ENCODE assay signal across 1 cellular context in the genomic region with DNA sequence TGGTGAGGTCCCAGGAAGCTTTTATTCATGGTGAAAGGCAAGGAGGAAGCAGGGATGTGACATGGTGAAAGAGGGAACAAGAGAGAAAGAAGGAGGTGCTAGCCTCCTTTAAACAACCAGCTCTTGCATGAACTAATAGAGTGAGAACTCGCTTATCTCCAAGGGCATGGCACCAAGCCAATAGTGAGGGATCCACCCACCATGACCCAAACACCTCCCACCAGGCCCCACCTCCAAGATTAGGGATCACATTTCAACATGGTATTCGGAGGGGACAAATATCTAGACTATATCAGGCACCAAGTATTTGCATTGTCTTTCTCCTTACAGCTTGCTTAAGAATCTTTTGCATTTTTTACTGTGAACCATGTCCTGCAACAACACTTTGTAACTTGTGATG.
A peak's percentile ranks its signal among the peaks of the same experiment; 100 is the strongest.
TF ChIP-seq lines count a peak whose summit lies in the region.

No MANE protein-coding gene starts in this region.

TF ChIP-seq in HEK293, 187 proteins besides CTCF, POLR2A, EP300 and RAD21 (continued from another document):
- TF ChIP-seq, protein P1, sequence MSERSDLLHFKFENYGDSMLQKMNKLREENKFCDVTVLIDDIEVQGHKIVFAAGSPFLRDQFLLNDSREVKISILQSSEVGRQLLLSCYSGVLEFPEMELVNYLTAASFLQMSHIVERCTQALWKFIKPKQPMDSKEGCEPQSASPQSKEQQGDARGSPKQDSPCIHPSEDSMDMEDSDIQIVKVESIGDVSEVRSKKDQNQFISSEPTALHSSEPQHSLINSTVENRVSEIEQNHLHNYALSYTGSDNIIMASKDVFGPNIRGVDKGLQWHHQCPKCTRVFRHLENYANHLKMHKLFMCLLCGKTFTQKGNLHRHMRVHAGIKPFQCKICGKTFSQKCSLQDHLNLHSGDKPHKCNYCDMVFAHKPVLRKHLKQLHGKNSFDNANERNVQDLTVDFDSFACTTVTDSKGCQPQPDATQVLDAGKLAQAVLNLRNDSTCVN (tag by site-specific recombination; optimal IDR thresholded peaks at IDR 0.05), result no peak
- TF ChIP-seq ZNF37A (tag by site-specific recombination; IDR thresholded peaks at IDR 0.05) (no peak), PRDM1 (tag by site-specific recombination; IDR thresholded peaks at IDR 0.05) (no peak), ZBTB48 (tag by site-specific recombination; IDR thresholded peaks at IDR 0.05) (peak; percentile 72), SCRT1 (tag by site-specific recombination; IDR thresholded peaks at IDR 0.05; ENCODE audit: borderline replicate concordance) (no peak), ZNF335 (tag by site-specific recombination; conservative IDR thresholded peaks at IDR 0.05) (no peak), ZNF785 (tag by site-specific recombination; IDR thresholded peaks at IDR 0.05) (no peak), WT1 (tag by site-specific recombination; IDR thresholded peaks at IDR 0.05) (no peak), ZSCAN23 (tag by site-specific recombination; IDR thresholded peaks at IDR 0.05) (no peak), ZNF510 (tag by site-specific recombination; IDR thresholded peaks at IDR 0.05; ENCODE audit: insufficient replicate concordance) (no peak), ZNF544 (tag by site-specific recombination; IDR thresholded peaks at IDR 0.05) (no peak), ZNF48 (tag by site-specific recombination; IDR thresholded peaks at IDR 0.05) (no peak), SP7 (tag by site-specific recombination; IDR thresholded peaks at IDR 0.05) (no peak), ZNF76 (tag by site-specific recombination; IDR thresholded peaks at IDR 0.05; ENCODE audit: borderline replicate concordance, low read depth) (no peak), ZNF501 (tag by site-specific recombination; IDR thresholded peaks at IDR 0.05) (no peak), SETDB1 (IDR thresholded peaks at IDR 0.05; ENCODE audit: insufficient read length, low read length) (no peak), ZNF184 (tag by site-specific recombination; IDR thresholded peaks at IDR 0.05) (no peak), ZNF677 (tag by site-specific recombination; IDR thresholded peaks at IDR 0.05) (no peak), KLF8 (tag by site-specific recombination; IDR thresholded peaks at IDR 0.05) (no peak), EGR2 (tag by site-specific recombination; IDR thresholded peaks at IDR 0.05; ENCODE audit: low read depth) (peak; percentile 72; the same call in 1 of the 2 replicates), ZNF114 (tag by site-specific recombination; IDR thresholded peaks at IDR 0.05) (no peak), ZNF791 (tag by site-specific recombination; IDR thresholded peaks at IDR 0.05) (no peak), ZNF558 (tag by site-specific recombination; IDR thresholded peaks at IDR 0.05) (no peak), KLF7 (tag by site-specific recombination; IDR thresholded peaks at IDR 0.05; ENCODE audit: borderline replicate concordance) (no peak), GFI1B (tag by site-specific recombination; IDR thresholded peaks at IDR 0.05) (no peak), ZNF623 (tag by site-specific recombination; IDR thresholded peaks at IDR 0.05) (no peak)
- TF ChIP-seq, protein P2, sequence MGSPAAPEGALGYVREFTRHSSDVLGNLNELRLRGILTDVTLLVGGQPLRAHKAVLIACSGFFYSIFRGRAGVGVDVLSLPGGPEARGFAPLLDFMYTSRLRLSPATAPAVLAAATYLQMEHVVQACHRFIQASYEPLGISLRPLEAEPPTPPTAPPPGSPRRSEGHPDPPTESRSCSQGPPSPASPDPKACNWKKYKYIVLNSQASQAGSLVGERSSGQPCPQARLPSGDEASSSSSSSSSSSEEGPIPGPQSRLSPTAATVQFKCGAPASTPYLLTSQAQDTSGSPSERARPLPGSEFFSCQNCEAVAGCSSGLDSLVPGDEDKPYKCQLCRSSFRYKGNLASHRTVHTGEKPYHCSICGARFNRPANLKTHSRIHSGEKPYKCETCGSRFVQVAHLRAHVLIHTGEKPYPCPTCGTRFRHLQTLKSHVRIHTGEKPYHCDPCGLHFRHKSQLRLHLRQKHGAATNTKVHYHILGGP (tag by site-specific recombination; IDR thresholded peaks at IDR 0.05), result no peak
- TF ChIP-seq, protein P3, sequence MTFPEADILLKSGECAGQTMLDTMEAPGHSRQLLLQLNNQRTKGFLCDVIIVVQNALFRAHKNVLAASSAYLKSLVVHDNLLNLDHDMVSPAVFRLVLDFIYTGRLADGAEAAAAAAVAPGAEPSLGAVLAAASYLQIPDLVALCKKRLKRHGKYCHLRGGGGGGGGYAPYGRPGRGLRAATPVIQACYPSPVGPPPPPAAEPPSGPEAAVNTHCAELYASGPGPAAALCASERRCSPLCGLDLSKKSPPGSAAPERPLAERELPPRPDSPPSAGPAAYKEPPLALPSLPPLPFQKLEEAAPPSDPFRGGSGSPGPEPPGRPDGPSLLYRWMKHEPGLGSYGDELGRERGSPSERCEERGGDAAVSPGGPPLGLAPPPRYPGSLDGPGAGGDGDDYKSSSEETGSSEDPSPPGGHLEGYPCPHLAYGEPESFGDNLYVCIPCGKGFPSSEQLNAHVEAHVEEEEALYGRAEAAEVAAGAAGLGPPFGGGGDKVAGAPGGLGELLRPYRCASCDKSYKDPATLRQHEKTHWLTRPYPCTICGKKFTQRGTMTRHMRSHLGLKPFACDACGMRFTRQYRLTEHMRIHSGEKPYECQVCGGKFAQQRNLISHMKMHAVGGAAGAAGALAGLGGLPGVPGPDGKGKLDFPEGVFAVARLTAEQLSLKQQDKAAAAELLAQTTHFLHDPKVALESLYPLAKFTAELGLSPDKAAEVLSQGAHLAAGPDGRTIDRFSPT (tag by site-specific recombination; IDR thresholded peaks at IDR 0.05), result no peak
- TF ChIP-seq, protein P4, sequence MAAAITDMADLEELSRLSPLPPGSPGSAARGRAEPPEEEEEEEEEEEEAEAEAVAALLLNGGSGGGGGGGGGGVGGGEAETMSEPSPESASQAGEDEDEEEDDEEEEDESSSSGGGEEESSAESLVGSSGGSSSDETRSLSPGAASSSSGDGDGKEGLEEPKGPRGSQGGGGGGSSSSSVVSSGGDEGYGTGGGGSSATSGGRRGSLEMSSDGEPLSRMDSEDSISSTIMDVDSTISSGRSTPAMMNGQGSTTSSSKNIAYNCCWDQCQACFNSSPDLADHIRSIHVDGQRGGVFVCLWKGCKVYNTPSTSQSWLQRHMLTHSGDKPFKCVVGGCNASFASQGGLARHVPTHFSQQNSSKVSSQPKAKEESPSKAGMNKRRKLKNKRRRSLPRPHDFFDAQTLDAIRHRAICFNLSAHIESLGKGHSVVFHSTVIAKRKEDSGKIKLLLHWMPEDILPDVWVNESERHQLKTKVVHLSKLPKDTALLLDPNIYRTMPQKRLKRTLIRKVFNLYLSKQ (tag by site-specific recombination; IDR thresholded peaks at IDR 0.05; ENCODE audit: borderline replicate concordance), result no peak
- TF ChIP-seq, protein P5, sequence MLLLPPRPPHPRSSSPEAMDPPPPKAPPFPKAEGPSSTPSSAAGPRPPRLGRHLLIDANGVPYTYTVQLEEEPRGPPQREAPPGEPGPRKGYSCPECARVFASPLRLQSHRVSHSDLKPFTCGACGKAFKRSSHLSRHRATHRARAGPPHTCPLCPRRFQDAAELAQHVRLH (tag by site-specific recombination; IDR thresholded peaks at IDR 0.05), result no peak
